ENCODE assay signal across 9 cellular contexts in genomic region chr12:42097971-42098370, GRCh38. TPM values are rescaled to one million over a fixed set of nuclear protein-coding genes. Genes with fewer than 3 reads are reported as not detected.
DNase-seq lines count a peak whose midpoint lies in the region; ATAC-seq and TF ChIP-seq lines count a peak whose summit lies in the region.
"Had no signal": no experiment of that assay in that cellular context is flagged by ENCODE, and none has a peak within 500 bp of the region (broad histone marks: within the 10 kb centered on the region; RNA-seq: fewer than 3 reads in every experiment).

No MANE protein-coding gene starts in this region.

- H3K27ac ChIP-seq in neutrophil, result peak overlapping the region; percentile 69

- DNase-seq in activated naive CD4-positive, alpha-beta T cell treated with anti-CD3 and anti-CD28 coated beads, Interleukin-2, amount 10 ng/mL, durations not matched to agents 7 days and 5 days, result peak; percentile 27
- no peak for DNase-seq in activated naive CD4-positive, alpha-beta T cell treated with Interleukin-2 at 50 U/mL for 16 hours
- DNase-seq in activated B cell treated with CpG ODN at 0.5 μM for 24 hours (no peak), HCEC 1CT (no peak), mesenteric fat pad (ENCODE audit: low spot score) (no peak), HEK293T (ENCODE audit: extremely low spot score) (no peak)

- no peaks in the 10 kb centered on the region for H3K9me3 ChIP-seq in neutrophil

- peaks cover 0 to 8% of the 10 kb centered on the region in 2 experiments for H3K4me1 ChIP-seq in neutrophil (ENCODE audit: control insufficient read depth in 1 of 2, insufficient read depth in 1 of 2, low read depth in 1 of 2, low read length in 1 of 2)

- TF ChIP-seq CTCF in activated B cell treated with CpG ODN at 0.5 μM for 24 hours (IDR thresholded peaks at IDR 0.05), result no peak
- TF ChIP-seq CTCF in neutrophil (IDR thresholded peaks at IDR 0.05), result no peak

- peaks cover 24% of the 10 kb centered on the region for H3K36me3 Mint-ChIP-seq in activated naive CD4-positive, alpha-beta T cell treated with anti-CD3 and anti-CD28 coated beads, Interleukin-2, amount 10 ng/mL, durations not matched to agents 7 days and 5 days
- peaks cover 34% of the 10 kb centered on the region for H3K36me3 Mint-ChIP-seq in activated B cell treated with CpG ODN at 0.5 μM for 24 hours (ENCODE audit: low read depth)

- H3K36me3 ChIP-seq in neutrophil, result peaks cover 6% of the 10 kb centered on the region

- peak overlapping the region; percentile 78 for H3K4me3 Mint-ChIP-seq in activated naive CD4-positive, alpha-beta T cell treated with anti-CD3 and anti-CD28 coated beads, Interleukin-2, amount 10 ng/mL, durations not matched to agents 7 days and 5 days
- peak overlapping the region; percentile 81 for H3K4me3 Mint-ChIP-seq in activated B cell treated with CpG ODN at 0.5 μM for 24 hours

- peak overlapping the region; percentile 97 for H3K27ac Mint-ChIP-seq in activated naive CD4-positive, alpha-beta T cell treated with anti-CD3 and anti-CD28 coated beads, Interleukin-2, amount 10 ng/mL, durations not matched to agents 7 days and 5 days
- H3K27ac Mint-ChIP-seq in activated B cell treated with CpG ODN at 0.5 μM for 24 hours, result peak overlapping the region; percentile 86

- no peaks in the 10 kb centered on the region for H3K27me3 ChIP-seq in neutrophil

- H3K9me3 Mint-ChIP-seq in activated naive CD4-positive, alpha-beta T cell treated with anti-CD3 and anti-CD28 coated beads, Interleukin-2, amount 10 ng/mL, durations not matched to agents 7 days and 5 days, result no peaks in the 10 kb centered on the region
- no peaks in the 10 kb centered on the region for H3K9me3 Mint-ChIP-seq in activated B cell treated with CpG ODN at 0.5 μM for 24 hours

- H3K4me3 ChIP-seq in neutrophil (ENCODE audit: low read depth in 1 of 2, low read length in 1 of 2), result no peak overlapping the region
- H3K4me3 ChIP-seq: lung had no signal

- CTCF ChIA-PET in activated naive CD4-positive, alpha-beta T cell treated with anti-CD3 and anti-CD28 coated beads, Interleukin-2, amount 10 ng/mL, durations not matched to agents 7 days and 5 days (lab: Charles Lee), result interaction anchor here (0.6 kb wide), 1 partner anchor 44 kb away, joined by 3 read pairs; no protein-coding TSS in a partner anchor
- CTCF ChIA-PET in activated B cell treated with CpG ODN at 0.5 μM for 24 hours (lab: Charles Lee) (no interaction called here), HEK293T (lab: Yijun Ruan, JAX) (no interaction called here)

- H3K4me1 Mint-ChIP-seq in activated naive CD4-positive, alpha-beta T cell treated with anti-CD3 and anti-CD28 coated beads, Interleukin-2, amount 10 ng/mL, durations not matched to agents 7 days and 5 days, result peaks cover 28% of the 10 kb centered on the region
- H3K4me1 Mint-ChIP-seq in activated B cell treated with CpG ODN at 0.5 μM for 24 hours, result peaks cover 31% of the 10 kb centered on the region

- no peaks in the 10 kb centered on the region for H3K27me3 Mint-ChIP-seq in activated naive CD4-positive, alpha-beta T cell treated with anti-CD3 and anti-CD28 coated beads, Interleukin-2, amount 10 ng/mL, durations not matched to agents 7 days and 5 days
- no peaks in the 10 kb centered on the region for H3K27me3 Mint-ChIP-seq in activated B cell treated with CpG ODN at 0.5 μM for 24 hours

- POLR2A ChIA-PET in activated B cell treated with CpG ODN at 0.5 μM for 24 hours (lab: Charles Lee), result interaction anchor here (0.6 kb wide), 1 partner anchor 81 kb away, joined by 6 read pairs; no protein-coding TSS in a partner anchor
- POLR2A ChIA-PET in HEK293T (lab: Yijun Ruan, JAX), result no interaction called here

- intact Hi-C loops in activated B cell treated with CpG ODN at 0.5 μM for 24 hours (cut with micrococcal nuclease), result loop anchor here (2.0 to 5.0 kb wide), 2 partner anchors 47 to 139 kb away; partner anchors contain the start of genes GXYLT1 and YAF2

- peak; percentile 79 for ATAC-seq in HG03060 (IDR thresholded peaks at IDR 0.05; ENCODE audit: low read depth, unreplicated experiment)
- peak; percentile 82 for ATAC-seq in activated B cell treated with CpG ODN at 0.5 μM for 24 hours (ENCODE audit: low read depth)

TF ChIP-seq in HEK293T, 16 proteins besides CTCF, POLR2A, EP300 and RAD21:
- no peak for TF ChIP-seq TARDBP (IDR thresholded peaks at IDR 0.05)
- no peak for TF ChIP-seq FOXM1 (IDR thresholded peaks at IDR 0.05; ENCODE audit: borderline replicate concordance)
- no peak for TF ChIP-seq ARNT (IDR thresholded peaks at IDR 0.05)
- no peak for TF ChIP-seq SP1 (IDR thresholded peaks at IDR 0.05)
- TF ChIP-seq CTBP1 (IDR thresholded peaks at IDR 0.05; ENCODE audit: borderline replicate concordance), result no peak
- TF ChIP-seq PKNOX1 (IDR thresholded peaks at IDR 0.05), result no peak
- TF ChIP-seq LEF1 (IDR thresholded peaks at IDR 0.05; ENCODE audit: borderline replicate concordance), result no peak
- no peak for TF ChIP-seq HDGF (IDR thresholded peaks at IDR 0.05; ENCODE audit: borderline replicate concordance)
- TF ChIP-seq SUZ12 (IDR thresholded peaks at IDR 0.05), result no peak
- no peak for TF ChIP-seq L3MBTL2 (conservative IDR thresholded peaks at IDR 0.05)
- no peak for TF ChIP-seq FOXK2 (IDR thresholded peaks at IDR 0.05)
- no peak for TF ChIP-seq ZNF384 (IDR thresholded peaks at IDR 0.05)
- no peak for TF ChIP-seq FOXA1 (IDR thresholded peaks at IDR 0.05)
- no peak for TF ChIP-seq NFRKB (IDR thresholded peaks at IDR 0.05)
- TF ChIP-seq ELF4 (IDR thresholded peaks at IDR 0.05), result no peak
- TF ChIP-seq BHLHE40 (IDR thresholded peaks at IDR 0.05; ENCODE audit: borderline replicate concordance), result no peak

RNA-seq across cellular contexts. Expression of gene GXYLT1, which starts 46.7 kb away (rescaled TPM):
- total RNA-seq in activated B cell treated with CpG ODN at 0.5 μM for 24 hours (6.9 and 7.9 TPM in 2 replicates), mesenteric fat pad (12.1 TPM)
